ENCODE assay signal across 1 cellular context in the genomic region with DNA sequence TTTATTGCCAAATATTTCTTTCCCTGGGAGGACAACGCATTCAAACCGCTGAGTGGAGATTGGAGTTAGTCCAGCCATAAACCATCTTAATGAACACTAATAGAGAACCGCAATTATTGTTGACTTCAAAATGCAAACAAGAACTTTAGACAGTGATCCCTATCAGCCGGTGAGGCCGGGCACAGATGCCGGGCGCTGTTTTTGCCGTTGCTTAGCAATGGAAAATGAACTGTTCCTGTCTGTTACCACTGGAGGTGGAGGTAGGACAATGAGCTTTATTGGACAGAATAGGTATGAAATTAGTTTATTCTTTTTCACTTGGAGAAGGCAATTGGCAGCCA.
TF ChIP-seq lines count a peak whose summit lies in the region.

No MANE protein-coding gene starts in this region.

TF ChIP-seq in H1, 55 proteins besides CTCF, POLR2A, EP300 and RAD21 (continued from another document):
- TF ChIP-seq SIX5 (IDR thresholded peaks at IDR 0.05; ENCODE audit: low read depth, low read length), result no peak
- no peak for TF ChIP-seq KDM4A (IDR thresholded peaks at IDR 0.05; ENCODE audit: low read depth, low read length, severe bottlenecking)
- no peak for TF ChIP-seq FOSL1 (IDR thresholded peaks at IDR 0.05; ENCODE audit: insufficient read depth, low read depth, low read length)
- TF ChIP-seq KDM1A (IDR thresholded peaks at IDR 0.05; ENCODE audit: borderline replicate concordance, low read length), result no peak
- TF ChIP-seq CTBP2 (IDR thresholded peaks at IDR 0.05; ENCODE audit: borderline replicate concordance, insufficient read depth, insufficient read length, low read length), result no peak
TF ChIP-seq in H1: peak in this region for 0.
